ENCODE assay signal across 9 cellular contexts in genomic region chr6:117906454-117906904, GRCh38. TPM values are rescaled to one million over a fixed set of nuclear protein-coding genes. Genes with fewer than 3 reads are reported as not detected.
DNase-seq lines count a peak whose midpoint lies in the region; ATAC-seq and TF ChIP-seq lines count a peak whose summit lies in the region.
"Had no signal": no experiment of that assay in that cellular context is flagged by ENCODE, and none has a peak within 500 bp of the region (broad histone marks: within the 10 kb centered on the region; RNA-seq: fewer than 3 reads in every experiment).

No MANE protein-coding gene starts in this region.

- H3K27ac ChIP-seq in esophagus muscularis mucosa (replicated peaks in 1 of 4) = no peak overlapping the region

- H3K27me3 ChIP-seq in esophagus muscularis mucosa = peaks cover 0 to 56% (median 16%) of the 10 kb centered on the region in 4 donors

- H3K9me3 ChIP-seq in esophagus muscularis mucosa = no peaks in the 10 kb centered on the region

- H3K36me3 Mint-ChIP-seq in stimulated activated naive B cell treated with anti-CD40 and anti-IgM and Interleukin-4, amounts not matched to agents 10 μg/mL and 1 μg/mL and 100 μg/mL, for 72 hours = no peaks in the 10 kb centered on the region

- H3K9me3 Mint-ChIP-seq in stimulated activated naive B cell treated with anti-CD40 and anti-IgM and Interleukin-4, amounts not matched to agents 10 μg/mL and 1 μg/mL and 100 μg/mL, for 72 hours = no peaks in the 10 kb centered on the region

- no peak for TF ChIP-seq POLR2A in esophagus muscularis mucosa (IDR thresholded peaks at IDR 0.05; ENCODE audit: low read depth)

- peaks cover 45 to 58% of the 10 kb centered on the region in 2 donors for H3K27me3 Mint-ChIP-seq in stimulated activated naive B cell treated with anti-CD40 and anti-IgM and Interleukin-4, amounts not matched to agents 10 μg/mL and 1 μg/mL and 100 μg/mL, for 72 hours

- no peak for TF ChIP-seq CTCF in esophagus muscularis mucosa (IDR thresholded peaks at IDR 0.05)

- no peak for TF ChIP-seq EP300 in esophagus muscularis mucosa (IDR thresholded peaks at IDR 0.05)

- WGBS in esophagus muscularis mucosa = 12% methylated on average over 9 of the region's 9 CpGs

- H3K27ac Mint-ChIP-seq in stimulated activated naive B cell treated with anti-CD40 and anti-IgM and Interleukin-4, amounts not matched to agents 10 μg/mL and 1 μg/mL and 100 μg/mL, for 72 hours = no peak overlapping the region

- intact Hi-C loops in esophagus muscularis mucosa (cut with DNase I) = no loop called here

- peaks cover 5 to 23% (median 22%) of the 10 kb centered on the region in 4 donors for H3K4me1 ChIP-seq in esophagus muscularis mucosa

- peaks cover 2 to 6% of the 10 kb centered on the region in 2 donors for H3K4me1 Mint-ChIP-seq in stimulated activated naive B cell treated with anti-CD40 and anti-IgM and Interleukin-4, amounts not matched to agents 10 μg/mL and 1 μg/mL and 100 μg/mL, for 72 hours

- no peaks in the 10 kb centered on the region for H3K36me3 ChIP-seq in esophagus muscularis mucosa

- ATAC-seq in GM21360 (IDR thresholded peaks at IDR 0.05; ENCODE audit: unreplicated experiment) = peak; percentile 63
- ATAC-seq in HG03565 (IDR thresholded peaks at IDR 0.05; ENCODE audit: unreplicated experiment) = peak; percentile 53
- ATAC-seq in stimulated activated naive B cell treated with anti-CD40 and anti-IgM and Interleukin-4, amounts not matched to agents 10 μg/mL and 1 μg/mL and 100 μg/mL, for 72 hours (replicated peaks) = peak; percentile 29 to 67

- peak overlapping the region; percentile 69 to 75 for H3K4me3 Mint-ChIP-seq in stimulated activated naive B cell treated with anti-CD40 and anti-IgM and Interleukin-4, amounts not matched to agents 10 μg/mL and 1 μg/mL and 100 μg/mL, for 72 hours

- H3K4me3 ChIP-seq in esophagus muscularis mucosa = peak overlapping the region; percentile 60 to 71 (median 68)

- DNase-seq in DMS79 treated with DMSO at 0.1 percent for 48 hours (lab: John Stamatoyannopoulos, UW) = peak; percentile 68
- DNase-seq in esophagus muscularis mucosa (ENCODE audit: extremely low spot score) = no peak
- DNase-seq in stimulated activated naive B cell treated with anti-CD40 and anti-IgM and Interleukin-4, amounts not matched to agents 10 μg/mL and 1 μg/mL and 100 μg/mL, for 72 hours = no peak
- no peak for DNase-seq in T1000 (lab: John Stamatoyannopoulos, UW)
- no peak for DNase-seq in NCI-H2196 treated with DMSO at 0.1 percent for 48 hours (lab: John Stamatoyannopoulos, UW; ENCODE audit: unreplicated experiment)
- DNase-seq in NCI-H2107 treated with DMSO at 0.1 percent for 48 hours (lab: John Stamatoyannopoulos, UW; ENCODE audit: unreplicated experiment) = no peak

RNA-seq across cellular contexts. Expression of gene SLC35F1, which starts 0.6 kb away (rescaled TPM):
- 1 to 10 TPM; 5.4 to 8.1 (median 6.5) TPM for total RNA-seq in esophagus muscularis mucosa
- total RNA-seq: IMR-90 had no signal
